1 cellular context compared by ENCODE assay signal in the genomic region with DNA sequence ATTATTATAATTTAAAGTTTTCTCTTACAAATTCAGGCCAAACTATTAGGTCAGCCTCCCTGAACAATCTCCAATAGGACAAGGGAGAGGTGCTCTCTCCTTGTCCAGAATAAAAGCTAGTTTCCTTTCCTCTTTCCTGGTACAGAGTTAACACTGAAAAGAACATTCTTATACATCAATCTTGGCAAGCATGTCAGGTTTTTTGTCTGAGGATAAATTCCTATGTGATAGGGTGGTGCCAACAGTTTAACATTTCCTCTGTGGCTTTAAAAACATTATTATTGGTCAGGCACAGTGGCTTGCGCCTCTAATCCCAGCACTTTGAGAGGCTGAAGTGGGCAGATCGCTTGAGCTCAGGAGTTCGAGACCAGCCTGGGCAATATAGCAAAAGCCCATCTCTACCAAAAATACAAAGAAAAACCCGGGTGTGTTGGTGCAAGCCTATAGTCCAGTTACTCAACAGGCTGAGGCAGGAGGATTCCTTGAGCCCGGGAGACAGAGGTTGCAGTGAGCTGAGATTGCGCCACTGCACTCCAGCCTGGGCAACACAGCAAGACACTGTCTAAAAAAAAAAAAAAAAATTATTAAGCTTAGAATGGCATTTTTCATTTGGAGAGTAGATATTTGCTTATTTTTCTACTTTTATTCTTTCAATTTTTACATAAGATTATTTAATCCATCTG.
TF ChIP-seq lines count a peak whose summit lies in the region.

No MANE protein-coding gene starts in this region.

TF ChIP-seq in SK-N-SH treated with all-trans-retinoic acid at 6 μM for 48 hours, 23 proteins besides CTCF, POLR2A, EP300 and RAD21 (continued from another document):
- TF ChIP-seq, protein P1, sequence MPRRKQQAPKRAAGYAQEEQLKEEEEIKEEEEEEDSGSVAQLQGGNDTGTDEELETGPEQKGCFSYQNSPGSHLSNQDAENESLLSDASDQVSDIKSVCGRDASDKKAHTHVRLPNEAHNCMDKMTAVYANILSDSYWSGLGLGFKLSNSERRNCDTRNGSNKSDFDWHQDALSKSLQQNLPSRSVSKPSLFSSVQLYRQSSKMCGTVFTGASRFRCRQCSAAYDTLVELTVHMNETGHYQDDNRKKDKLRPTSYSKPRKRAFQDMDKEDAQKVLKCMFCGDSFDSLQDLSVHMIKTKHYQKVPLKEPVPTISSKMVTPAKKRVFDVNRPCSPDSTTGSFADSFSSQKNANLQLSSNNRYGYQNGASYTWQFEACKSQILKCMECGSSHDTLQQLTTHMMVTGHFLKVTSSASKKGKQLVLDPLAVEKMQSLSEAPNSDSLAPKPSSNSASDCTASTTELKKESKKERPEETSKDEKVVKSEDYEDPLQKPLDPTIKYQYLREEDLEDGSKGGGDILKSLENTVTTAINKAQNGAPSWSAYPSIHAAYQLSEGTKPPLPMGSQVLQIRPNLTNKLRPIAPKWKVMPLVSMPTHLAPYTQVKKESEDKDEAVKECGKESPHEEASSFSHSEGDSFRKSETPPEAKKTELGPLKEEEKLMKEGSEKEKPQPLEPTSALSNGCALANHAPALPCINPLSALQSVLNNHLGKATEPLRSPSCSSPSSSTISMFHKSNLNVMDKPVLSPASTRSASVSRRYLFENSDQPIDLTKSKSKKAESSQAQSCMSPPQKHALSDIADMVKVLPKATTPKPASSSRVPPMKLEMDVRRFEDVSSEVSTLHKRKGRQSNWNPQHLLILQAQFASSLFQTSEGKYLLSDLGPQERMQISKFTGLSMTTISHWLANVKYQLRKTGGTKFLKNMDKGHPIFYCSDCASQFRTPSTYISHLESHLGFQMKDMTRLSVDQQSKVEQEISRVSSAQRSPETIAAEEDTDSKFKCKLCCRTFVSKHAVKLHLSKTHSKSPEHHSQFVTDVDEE (CRISPR knock-in tag; IDR thresholded peaks at IDR 0.05): no peak
- TF ChIP-seq BACH2 (CRISPR knock-in tag; IDR thresholded peaks at IDR 0.05; ENCODE audit: borderline replicate concordance) (no peak), ZFP30 (CRISPR knock-in tag; IDR thresholded peaks at IDR 0.05) (no peak), ARNTL (CRISPR knock-in tag; IDR thresholded peaks at IDR 0.05; ENCODE audit: borderline replicate concordance, low read depth) (no peak), CSDC2 (CRISPR knock-in tag; IDR thresholded peaks at IDR 0.05) (no peak), OSR1 (CRISPR knock-in tag; IDR thresholded peaks at IDR 0.05) (no peak), SNAI2 (CRISPR knock-in tag; IDR thresholded peaks at IDR 0.05) (no peak)
- TF ChIP-seq, protein P2, sequence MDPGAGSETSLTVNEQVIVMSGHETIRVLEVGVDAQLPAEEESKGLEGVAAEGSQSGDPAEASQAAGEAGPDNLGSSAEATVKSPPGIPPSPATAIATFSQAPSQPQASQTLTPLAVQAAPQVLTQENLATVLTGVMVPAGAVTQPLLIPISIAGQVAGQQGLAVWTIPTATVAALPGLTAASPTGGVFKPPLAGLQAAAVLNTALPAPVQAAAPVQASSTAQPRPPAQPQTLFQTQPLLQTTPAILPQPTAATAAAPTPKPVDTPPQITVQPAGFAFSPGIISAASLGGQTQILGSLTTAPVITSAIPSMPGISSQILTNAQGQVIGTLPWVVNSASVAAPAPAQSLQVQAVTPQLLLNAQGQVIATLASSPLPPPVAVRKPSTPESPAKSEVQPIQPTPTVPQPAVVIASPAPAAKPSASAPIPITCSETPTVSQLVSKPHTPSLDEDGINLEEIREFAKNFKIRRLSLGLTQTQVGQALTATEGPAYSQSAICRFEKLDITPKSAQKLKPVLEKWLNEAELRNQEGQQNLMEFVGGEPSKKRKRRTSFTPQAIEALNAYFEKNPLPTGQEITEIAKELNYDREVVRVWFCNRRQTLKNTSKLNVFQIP (CRISPR knock-in tag; IDR thresholded peaks at IDR 0.05; ENCODE audit: borderline replicate concordance, low read depth): no peak
